In the genomic region with DNA sequence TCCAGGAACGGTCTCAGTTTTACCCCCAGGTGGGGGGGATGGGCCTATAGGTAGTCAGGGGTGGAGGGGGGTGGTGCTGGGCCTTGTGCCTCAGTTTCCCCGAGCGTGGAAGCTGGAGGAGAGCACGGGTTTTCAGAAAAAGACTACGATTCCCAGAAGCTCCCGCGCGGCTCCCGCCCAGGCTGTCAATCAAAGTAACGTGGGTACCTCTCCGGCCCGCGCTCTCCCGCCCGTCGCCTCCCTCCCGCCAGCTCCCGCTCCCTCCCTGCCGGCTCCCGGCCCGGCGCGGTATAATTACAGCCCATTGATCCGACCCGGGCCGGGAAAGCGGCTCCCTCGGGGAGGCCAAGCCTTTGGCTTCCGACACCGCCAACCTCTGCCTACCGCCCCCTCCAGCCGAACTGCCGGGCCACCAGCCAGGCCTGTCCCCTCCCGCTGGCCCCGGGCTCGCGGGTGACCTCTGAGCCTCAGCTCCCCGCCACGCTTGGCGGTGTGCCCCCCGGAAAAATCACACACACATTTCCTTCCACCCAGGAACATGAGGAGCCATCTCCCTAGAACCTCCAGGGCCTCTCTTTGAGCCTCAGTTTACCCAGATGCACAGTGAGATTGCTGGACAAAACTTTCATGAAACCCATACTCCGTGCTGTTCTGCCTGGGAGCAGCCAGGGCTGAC, we compare ENCODE assay signal across 1 cellular context.
TF ChIP-seq lines count a peak whose summit lies in the region.

No MANE protein-coding gene starts in this region.

TF ChIP-seq in HepG2, 621 proteins besides CTCF, POLR2A, EP300 and RAD21 (continues in another document):
- TF ChIP-seq ZNF331 (CRISPR knock-in tag; IDR thresholded peaks at IDR 0.05): peak; percentile 40; the same call in 1 of the 2 replicates
- TF ChIP-seq TMF1 (CRISPR knock-in tag; IDR thresholded peaks at IDR 0.05; ENCODE audit: low read depth): no peak
- TF ChIP-seq RELA (CRISPR knock-in tag; IDR thresholded peaks at IDR 0.05): no peak; the same call in 1 of the 2 replicates
- TF ChIP-seq TGIF2 (CRISPR knock-in tag; IDR thresholded peaks at IDR 0.05): no peak
- TF ChIP-seq, protein P1, sequence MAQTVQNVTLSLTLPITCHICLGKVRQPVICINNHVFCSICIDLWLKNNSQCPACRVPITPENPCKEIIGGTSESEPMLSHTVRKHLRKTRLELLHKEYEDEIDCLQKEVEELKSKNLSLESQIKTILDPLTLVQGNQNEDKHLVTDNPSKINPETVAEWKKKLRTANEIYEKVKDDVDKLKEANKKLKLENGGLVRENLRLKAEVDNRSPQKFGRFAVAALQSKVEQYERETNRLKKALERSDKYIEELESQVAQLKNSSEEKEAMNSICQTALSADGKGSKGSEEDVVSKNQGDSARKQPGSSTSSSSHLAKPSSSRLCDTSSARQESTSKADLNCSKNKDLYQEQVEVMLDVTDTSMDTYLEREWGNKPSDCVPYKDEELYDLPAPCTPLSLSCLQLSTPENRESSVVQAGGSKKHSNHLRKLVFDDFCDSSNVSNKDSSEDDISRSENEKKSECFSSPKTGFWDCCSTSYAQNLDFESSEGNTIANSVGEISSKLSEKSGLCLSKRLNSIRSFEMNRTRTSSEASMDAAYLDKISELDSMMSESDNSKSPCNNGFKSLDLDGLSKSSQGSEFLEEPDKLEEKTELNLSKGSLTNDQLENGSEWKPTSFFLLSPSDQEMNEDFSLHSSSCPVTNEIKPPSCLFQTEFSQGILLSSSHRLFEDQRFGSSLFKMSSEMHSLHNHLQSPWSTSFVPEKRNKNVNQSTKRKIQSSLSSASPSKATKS (CRISPR knock-in tag; IDR thresholded peaks at IDR 0.05): no peak
- TF ChIP-seq MED13 (CRISPR knock-in tag; IDR thresholded peaks at IDR 0.05): peak; percentile 49; the same call in 1 of the 2 replicates
- TF ChIP-seq CBFB (CRISPR knock-in tag; IDR thresholded peaks at IDR 0.05): no peak
- no peak for TF ChIP-seq POLR2AphosphoS5 (IDR thresholded peaks at IDR 0.05; ENCODE audit: low read depth, low read length)
- peak; percentile 84 for TF ChIP-seq ISL2 (CRISPR knock-in tag; IDR thresholded peaks at IDR 0.05)
- TF ChIP-seq, protein P2, sequence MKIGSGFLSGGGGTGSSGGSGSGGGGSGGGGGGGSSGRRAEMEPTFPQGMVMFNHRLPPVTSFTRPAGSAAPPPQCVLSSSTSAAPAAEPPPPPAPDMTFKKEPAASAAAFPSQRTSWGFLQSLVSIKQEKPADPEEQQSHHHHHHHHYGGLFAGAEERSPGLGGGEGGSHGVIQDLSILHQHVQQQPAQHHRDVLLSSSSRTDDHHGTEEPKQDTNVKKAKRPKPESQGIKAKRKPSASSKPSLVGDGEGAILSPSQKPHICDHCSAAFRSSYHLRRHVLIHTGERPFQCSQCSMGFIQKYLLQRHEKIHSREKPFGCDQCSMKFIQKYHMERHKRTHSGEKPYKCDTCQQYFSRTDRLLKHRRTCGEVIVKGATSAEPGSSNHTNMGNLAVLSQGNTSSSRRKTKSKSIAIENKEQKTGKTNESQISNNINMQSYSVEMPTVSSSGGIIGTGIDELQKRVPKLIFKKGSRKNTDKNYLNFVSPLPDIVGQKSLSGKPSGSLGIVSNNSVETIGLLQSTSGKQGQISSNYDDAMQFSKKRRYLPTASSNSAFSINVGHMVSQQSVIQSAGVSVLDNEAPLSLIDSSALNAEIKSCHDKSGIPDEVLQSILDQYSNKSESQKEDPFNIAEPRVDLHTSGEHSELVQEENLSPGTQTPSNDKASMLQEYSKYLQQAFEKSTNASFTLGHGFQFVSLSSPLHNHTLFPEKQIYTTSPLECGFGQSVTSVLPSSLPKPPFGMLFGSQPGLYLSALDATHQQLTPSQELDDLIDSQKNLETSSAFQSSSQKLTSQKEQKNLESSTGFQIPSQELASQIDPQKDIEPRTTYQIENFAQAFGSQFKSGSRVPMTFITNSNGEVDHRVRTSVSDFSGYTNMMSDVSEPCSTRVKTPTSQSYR (CRISPR knock-in tag; IDR thresholded peaks at IDR 0.05; ENCODE audit: borderline replicate concordance): no peak
- 0 out of 2 replicates have a peak, but pooled peaks have one; percentile 40 for TF ChIP-seq ZNF607 (CRISPR knock-in tag; IDR thresholded peaks at IDR 0.05; ENCODE audit: borderline replicate concordance)
- TF ChIP-seq, protein P3, sequence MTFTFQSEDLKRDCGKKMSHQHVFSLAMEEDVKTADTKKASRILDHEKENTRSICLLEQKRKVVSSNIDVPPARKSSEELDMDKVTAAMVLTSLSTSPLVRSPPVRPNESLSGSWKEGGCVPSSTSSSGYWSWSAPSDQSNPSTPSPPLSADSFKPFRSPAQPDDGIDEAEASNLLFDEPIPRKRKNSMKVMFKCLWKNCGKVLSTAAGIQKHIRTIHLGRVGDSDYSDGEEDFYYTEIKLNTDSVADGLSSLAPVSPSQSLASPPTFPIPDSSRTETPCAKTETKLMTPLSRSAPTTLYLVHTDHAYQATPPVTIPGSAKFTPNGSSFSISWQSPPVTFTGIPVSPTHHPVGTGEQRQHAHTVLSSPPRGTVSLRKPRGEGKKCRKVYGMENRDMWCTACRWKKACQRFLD (CRISPR knock-in tag; IDR thresholded peaks at IDR 0.05; ENCODE audit: borderline replicate concordance): peak; percentile 60; the same call in 1 of the 2 replicates
- TF ChIP-seq, protein P4, sequence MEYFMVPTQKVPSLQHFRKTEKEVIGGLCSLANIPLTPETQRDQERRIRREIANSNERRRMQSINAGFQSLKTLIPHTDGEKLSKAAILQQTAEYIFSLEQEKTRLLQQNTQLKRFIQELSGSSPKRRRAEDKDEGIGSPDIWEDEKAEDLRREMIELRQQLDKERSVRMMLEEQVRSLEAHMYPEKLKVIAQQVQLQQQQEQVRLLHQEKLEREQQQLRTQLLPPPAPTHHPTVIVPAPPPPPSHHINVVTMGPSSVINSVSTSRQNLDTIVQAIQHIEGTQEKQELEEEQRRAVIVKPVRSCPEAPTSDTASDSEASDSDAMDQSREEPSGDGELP (IDR thresholded peaks at IDR 0.05; ENCODE audit: borderline replicate concordance, low read depth): peak; percentile 20; the same call in 1 of the 2 replicates
- no peak for TF ChIP-seq NFE2L1 (CRISPR knock-in tag; IDR thresholded peaks at IDR 0.05; ENCODE audit: borderline replicate concordance)
- TF ChIP-seq ZNF660 (CRISPR knock-in tag; IDR thresholded peaks at IDR 0.05; ENCODE audit: borderline replicate concordance, low read depth): no peak
- TF ChIP-seq SP4 (CRISPR knock-in tag; IDR thresholded peaks at IDR 0.05): peak; percentile 66; the same call in 1 of the 2 replicates
- no peak for TF ChIP-seq ZNF652 (CRISPR knock-in tag; IDR thresholded peaks at IDR 0.05; ENCODE audit: borderline replicate concordance, low read depth)
- TF ChIP-seq, protein P5, sequence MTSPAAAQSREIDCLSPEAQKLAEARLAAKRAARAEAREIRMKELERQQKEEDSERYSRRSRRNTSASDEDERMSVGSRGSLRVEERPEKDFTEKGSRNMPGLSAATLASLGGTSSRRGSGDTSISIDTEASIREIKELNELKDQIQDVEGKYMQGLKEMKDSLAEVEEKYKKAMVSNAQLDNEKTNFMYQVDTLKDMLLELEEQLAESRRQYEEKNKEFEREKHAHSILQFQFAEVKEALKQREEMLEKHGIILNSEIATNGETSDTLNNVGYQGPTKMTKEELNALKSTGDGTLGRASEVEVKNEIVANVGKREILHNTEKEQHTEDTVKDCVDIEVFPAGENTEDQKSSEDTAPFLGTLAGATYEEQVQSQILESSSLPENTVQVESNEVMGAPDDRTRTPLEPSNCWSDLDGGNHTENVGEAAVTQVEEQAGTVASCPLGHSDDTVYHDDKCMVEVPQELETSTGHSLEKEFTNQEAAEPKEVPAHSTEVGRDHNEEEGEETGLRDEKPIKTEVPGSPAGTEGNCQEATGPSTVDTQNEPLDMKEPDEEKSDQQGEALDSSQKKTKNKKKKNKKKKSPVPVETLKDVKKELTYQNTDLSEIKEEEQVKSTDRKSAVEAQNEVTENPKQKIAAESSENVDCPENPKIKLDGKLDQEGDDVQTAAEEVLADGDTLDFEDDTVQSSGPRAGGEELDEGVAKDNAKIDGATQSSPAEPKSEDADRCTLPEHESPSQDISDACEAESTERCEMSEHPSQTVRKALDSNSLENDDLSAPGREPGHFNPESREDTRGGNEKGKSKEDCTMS (CRISPR knock-in tag; conservative IDR thresholded peaks at IDR 0.05): no peak
- TF ChIP-seq NFRKB (IDR thresholded peaks at IDR 0.05): no peak
- TF ChIP-seq, protein P6, sequence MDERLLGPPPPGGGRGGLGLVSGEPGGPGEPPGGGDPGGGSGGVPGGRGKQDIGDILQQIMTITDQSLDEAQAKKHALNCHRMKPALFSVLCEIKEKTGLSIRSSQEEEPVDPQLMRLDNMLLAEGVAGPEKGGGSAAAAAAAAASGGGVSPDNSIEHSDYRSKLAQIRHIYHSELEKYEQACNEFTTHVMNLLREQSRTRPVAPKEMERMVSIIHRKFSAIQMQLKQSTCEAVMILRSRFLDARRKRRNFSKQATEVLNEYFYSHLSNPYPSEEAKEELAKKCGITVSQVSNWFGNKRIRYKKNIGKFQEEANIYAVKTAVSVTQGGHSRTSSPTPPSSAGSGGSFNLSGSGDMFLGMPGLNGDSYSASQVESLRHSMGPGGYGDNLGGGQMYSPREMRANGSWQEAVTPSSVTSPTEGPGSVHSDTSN (CRISPR knock-in tag; IDR thresholded peaks at IDR 0.05): peak; percentile 92
- TF ChIP-seq SRSF9 (IDR thresholded peaks at IDR 0.05; ENCODE audit: borderline replicate concordance, insufficient read depth, low read depth, low read length, poor library complexity, severe bottlenecking): no peak
- peak; percentile 95; the same call in 1 of the 2 replicates for TF ChIP-seq ZNF33A (CRISPR knock-in tag; IDR thresholded peaks at IDR 0.05; ENCODE audit: borderline replicate concordance)
- TF ChIP-seq ZNF572 (CRISPR knock-in tag; IDR thresholded peaks at IDR 0.05): no peak
- TF ChIP-seq ZFP82 (CRISPR knock-in tag; IDR thresholded peaks at IDR 0.05; ENCODE audit: borderline replicate concordance): peak; percentile 84; the same call in 1 of the 2 replicates
- TF ChIP-seq CBX5 (CRISPR knock-in tag; IDR thresholded peaks at IDR 0.05; ENCODE audit: borderline replicate concordance): no peak
- no peak for TF ChIP-seq RFX1 (IDR thresholded peaks at IDR 0.05)
- peak; percentile 61; the same call in 1 of the 2 replicates for TF ChIP-seq RBFOX2 (IDR thresholded peaks at IDR 0.05; ENCODE audit: low read depth, low read length)
- no peak for TF ChIP-seq HMG20A (CRISPR knock-in tag; IDR thresholded peaks at IDR 0.05; ENCODE audit: borderline replicate concordance)
- TF ChIP-seq, protein P7, sequence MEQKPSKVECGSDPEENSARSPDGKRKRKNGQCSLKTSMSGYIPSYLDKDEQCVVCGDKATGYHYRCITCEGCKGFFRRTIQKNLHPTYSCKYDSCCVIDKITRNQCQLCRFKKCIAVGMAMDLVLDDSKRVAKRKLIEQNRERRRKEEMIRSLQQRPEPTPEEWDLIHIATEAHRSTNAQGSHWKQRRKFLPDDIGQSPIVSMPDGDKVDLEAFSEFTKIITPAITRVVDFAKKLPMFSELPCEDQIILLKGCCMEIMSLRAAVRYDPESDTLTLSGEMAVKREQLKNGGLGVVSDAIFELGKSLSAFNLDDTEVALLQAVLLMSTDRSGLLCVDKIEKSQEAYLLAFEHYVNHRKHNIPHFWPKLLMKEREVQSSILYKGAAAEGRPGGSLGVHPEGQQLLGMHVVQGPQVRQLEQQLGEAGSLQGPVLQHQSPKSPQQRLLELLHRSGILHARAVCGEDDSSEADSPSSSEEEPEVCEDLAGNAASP (CRISPR knock-in tag; IDR thresholded peaks at IDR 0.05; ENCODE audit: borderline replicate concordance): no peak
- TF ChIP-seq, protein P8, sequence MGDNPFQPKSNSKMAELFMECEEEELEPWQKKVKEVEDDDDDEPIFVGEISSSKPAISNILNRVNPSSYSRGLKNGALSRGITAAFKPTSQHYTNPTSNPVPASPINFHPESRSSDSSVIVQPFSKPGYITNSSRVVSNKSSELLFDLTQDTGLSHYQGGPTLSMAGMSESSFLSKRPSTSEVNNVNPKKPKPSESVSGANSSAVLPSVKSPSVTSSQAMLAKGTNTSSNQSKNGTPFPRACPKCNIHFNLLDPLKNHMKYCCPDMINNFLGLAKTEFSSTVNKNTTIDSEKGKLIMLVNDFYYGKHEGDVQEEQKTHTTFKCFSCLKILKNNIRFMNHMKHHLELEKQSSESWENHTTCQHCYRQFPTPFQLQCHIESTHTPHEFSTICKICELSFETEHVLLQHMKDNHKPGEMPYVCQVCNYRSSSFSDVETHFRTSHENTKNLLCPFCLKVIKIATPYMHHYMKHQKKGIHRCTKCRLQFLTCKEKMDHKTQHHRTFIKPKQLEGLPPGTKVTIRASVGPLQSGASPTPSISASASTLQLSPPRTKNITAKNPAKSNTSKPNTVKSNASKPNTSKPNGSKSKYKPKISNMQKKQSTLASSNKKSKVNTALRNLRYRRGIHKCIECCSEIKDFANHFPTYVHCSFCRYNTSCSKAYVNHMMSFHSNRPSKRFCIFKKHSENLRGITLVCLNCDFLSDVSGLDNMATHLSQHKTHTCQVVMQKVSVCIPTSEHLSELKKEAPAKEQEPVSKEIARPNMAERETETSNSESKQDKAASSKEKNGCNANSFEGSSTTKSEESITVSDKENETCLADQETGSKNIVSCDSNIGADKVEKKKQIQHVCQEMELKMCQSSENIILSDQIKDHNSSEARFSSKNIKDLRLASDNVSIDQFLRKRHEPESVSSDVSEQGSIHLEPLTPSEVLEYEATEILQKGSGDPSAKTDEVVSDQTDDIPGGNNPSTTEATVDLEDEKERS (CRISPR knock-in tag; IDR thresholded peaks at IDR 0.05): no peak
- TF ChIP-seq, protein P9, sequence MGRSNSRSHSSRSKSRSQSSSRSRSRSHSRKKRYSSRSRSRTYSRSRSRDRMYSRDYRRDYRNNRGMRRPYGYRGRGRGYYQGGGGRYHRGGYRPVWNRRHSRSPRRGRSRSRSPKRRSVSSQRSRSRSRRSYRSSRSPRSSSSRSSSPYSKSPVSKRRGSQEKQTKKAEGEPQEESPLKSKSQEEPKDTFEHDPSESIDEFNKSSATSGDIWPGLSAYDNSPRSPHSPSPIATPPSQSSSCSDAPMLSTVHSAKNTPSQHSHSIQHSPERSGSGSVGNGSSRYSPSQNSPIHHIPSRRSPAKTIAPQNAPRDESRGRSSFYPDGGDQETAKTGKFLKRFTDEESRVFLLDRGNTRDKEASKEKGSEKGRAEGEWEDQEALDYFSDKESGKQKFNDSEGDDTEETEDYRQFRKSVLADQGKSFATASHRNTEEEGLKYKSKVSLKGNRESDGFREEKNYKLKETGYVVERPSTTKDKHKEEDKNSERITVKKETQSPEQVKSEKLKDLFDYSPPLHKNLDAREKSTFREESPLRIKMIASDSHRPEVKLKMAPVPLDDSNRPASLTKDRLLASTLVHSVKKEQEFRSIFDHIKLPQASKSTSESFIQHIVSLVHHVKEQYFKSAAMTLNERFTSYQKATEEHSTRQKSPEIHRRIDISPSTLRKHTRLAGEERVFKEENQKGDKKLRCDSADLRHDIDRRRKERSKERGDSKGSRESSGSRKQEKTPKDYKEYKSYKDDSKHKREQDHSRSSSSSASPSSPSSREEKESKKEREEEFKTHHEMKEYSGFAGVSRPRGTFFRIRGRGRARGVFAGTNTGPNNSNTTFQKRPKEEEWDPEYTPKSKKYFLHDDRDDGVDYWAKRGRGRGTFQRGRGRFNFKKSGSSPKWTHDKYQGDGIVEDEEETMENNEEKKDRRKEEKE (IDR thresholded peaks at IDR 0.05): no peak
- TF ChIP-seq, protein P10, sequence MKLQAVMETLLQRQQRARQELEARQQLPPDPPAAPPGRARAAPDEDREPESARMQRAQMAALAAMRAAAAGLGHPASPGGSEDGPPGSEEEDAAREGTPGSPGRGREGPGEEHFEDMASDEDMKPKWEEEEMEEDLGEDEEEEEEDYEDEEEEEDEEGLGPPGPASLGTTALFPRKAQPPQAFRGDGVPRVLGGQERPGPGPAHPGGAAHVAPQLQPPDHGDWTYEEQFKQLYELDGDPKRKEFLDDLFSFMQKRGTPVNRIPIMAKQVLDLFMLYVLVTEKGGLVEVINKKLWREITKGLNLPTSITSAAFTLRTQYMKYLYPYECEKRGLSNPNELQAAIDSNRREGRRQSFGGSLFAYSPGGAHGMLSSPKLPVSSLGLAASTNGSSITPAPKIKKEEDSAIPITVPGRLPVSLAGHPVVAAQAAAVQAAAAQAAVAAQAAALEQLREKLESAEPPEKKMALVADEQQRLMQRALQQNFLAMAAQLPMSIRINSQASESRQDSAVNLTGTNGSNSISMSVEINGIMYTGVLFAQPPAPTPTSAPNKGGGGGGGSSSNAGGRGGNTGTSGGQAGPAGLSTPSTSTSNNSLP (IDR thresholded peaks at IDR 0.05; ENCODE audit: low read depth, low read length): peak; percentile 33; the same call in 1 of the 2 replicates
- TF ChIP-seq KMT2B (CRISPR knock-in tag; IDR thresholded peaks at IDR 0.05): no peak
